1 cellular context compared by ENCODE assay signal in the genomic region with DNA sequence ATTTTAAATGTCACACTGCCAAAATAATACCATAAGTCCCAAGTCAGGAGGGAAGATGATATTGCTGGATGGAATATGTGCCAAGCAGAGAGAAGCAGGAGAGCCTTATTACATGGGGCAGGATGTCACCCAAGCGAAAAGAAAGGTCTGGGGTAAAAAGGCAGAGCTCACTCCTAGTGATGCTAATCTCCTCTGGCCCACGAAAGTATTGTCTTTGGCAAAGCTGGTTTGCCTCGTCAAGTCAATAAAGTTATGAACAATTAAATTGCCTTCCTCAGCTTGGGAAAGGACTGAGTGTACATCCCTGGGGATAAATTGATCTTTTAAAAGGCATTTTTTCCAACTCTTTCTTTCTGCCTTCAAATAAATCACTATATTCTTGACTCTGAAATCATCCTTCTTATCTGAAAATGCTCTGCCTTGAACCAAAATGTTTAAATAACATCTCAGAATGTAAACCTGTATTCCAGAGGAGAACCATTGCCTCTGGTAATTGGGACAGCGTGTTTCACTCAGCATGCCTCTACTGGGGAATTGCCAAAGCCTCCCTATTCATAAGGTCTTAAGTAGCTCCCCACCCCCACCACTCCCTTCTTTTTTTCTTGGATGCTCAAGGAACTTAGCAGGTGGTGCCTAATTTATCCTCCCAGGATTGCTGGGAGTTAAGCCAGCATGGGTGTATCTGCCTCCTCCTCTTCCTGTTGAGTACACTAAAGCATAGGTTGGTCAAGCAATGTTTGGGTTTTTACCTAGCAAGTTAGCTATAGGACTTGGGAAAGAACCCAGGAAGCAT.
TF ChIP-seq lines count a peak whose summit lies in the region.

No MANE protein-coding gene starts in this region.

TF ChIP-seq in GM23338, 12 proteins besides CTCF, POLR2A, EP300 and RAD21 (continued from another document):
- TF ChIP-seq REST (IDR thresholded peaks at IDR 0.05; ENCODE audit: unreplicated experiment) (no peak), EZH2 (IDR thresholded peaks at IDR 0.05; ENCODE audit: low read depth, unreplicated experiment) (no peak), NANOG (IDR thresholded peaks at IDR 0.05; ENCODE audit: borderline replicate concordance) (no peak), JUNB (IDR thresholded peaks at IDR 0.05; ENCODE audit: unreplicated experiment) (no peak), ETS1 (IDR thresholded peaks at IDR 0.05) (no peak)
